Comparison of ENCODE assay signal across 18 cellular contexts in genomic region chr7:117169907-117170306, GRCh38.
A peak's percentile ranks its signal among the peaks of the same experiment; 100 is the strongest.
DNase-seq lines count a peak whose midpoint lies in the region; ATAC-seq and TF ChIP-seq lines count a peak whose summit lies in the region.
"Had no signal": no experiment of that assay in that cellular context is flagged by ENCODE, and none has a peak within 500 bp of the region (broad histone marks: within the 10 kb centered on the region; RNA-seq: fewer than 3 reads in every experiment).

No MANE protein-coding gene starts in this region.

- ATAC-seq in left lobe of liver (peak; percentile 48), psoas muscle (no peak)
- ATAC-seq: stimulated activated naive B cell treated with anti-CD40 and anti-IgM and Interleukin-4, amounts not matched to agents 10 μg/mL and 1 μg/mL and 100 μg/mL, for 72 hours had no signal

- H3K36me3 ChIP-seq in psoas muscle (ENCODE audit: insufficient read depth in 1 of 2, low read depth in 1 of 2), result peaks cover 0 to 33% of the 10 kb centered on the region in 2 donors
- H3K36me3 ChIP-seq in H7 (replicated peaks; ENCODE audit: control insufficient read depth, insufficient read depth, low read length), result no peaks in the 10 kb centered on the region

- no peaks in the 10 kb centered on the region for H3K9me3 Mint-ChIP-seq in Calu3 (ENCODE audit: low read depth, unreplicated experiment)
- H3K9me3 Mint-ChIP-seq: stimulated activated naive B cell treated with anti-CD40 and anti-IgM and Interleukin-4, amounts not matched to agents 10 μg/mL and 1 μg/mL and 100 μg/mL, for 72 hours; T-helper 2 cell treated with Interferon-gamma antibody and Interleukin-4, amounts not matched to agents 5 μg/mL and 100 μg/mL, for 36 hours had no signal

- TF ChIP-seq CTCF in Calu3 (IDR thresholded peaks at IDR 0.05; ENCODE audit: unreplicated experiment), result no peak
- no peak for TF ChIP-seq CTCF in psoas muscle (IDR thresholded peaks at IDR 0.05)

- DNase-seq in Calu3 (peak; percentile 68), NCI-H1105 (lab: John Stamatoyannopoulos, UW) (peak; percentile 65), amniotic epithelial cell (ENCODE audit: low read depth) (peak; percentile 50), left lobe of liver (ENCODE audit: low spot score) (peak; percentile 49), psoas muscle (no peak), activated T-cell treated with anti-CD3 and anti-CD28 coated beads for 4 hours (no peak), NCI-H2227 (lab: John Stamatoyannopoulos, UW; ENCODE audit: unreplicated experiment) (no peak), H7 (no peak)
- DNase-seq: amygdala; effector memory CD4-positive, alpha-beta T cell; GDM1; GOT3; NCI-H510A treated with DMSO at 0.1 percent for 48 hours; stimulated activated naive B cell treated with anti-CD40 and anti-IgM and Interleukin-4, amounts not matched to agents 10 μg/mL and 1 μg/mL and 100 μg/mL, for 72 hours had no signal

- no peaks in the 10 kb centered on the region for H3K27me3 ChIP-seq in psoas muscle (ENCODE audit: insufficient read depth in 3 of 3, low read length in 2 of 3)
- H3K27me3 ChIP-seq in H7 (ENCODE audit: control insufficient read depth, insufficient read depth, low read length), result no peaks in the 10 kb centered on the region
- H3K27me3 ChIP-seq: right atrium auricular region, vagina had no signal

- H3K4me3 Mint-ChIP-seq in Calu3 (ENCODE audit: low read depth, unreplicated experiment), result no peak overlapping the region
- H3K4me3 Mint-ChIP-seq: stimulated activated naive B cell treated with anti-CD40 and anti-IgM and Interleukin-4, amounts not matched to agents 10 μg/mL and 1 μg/mL and 100 μg/mL, for 72 hours; T-helper 2 cell treated with Interferon-gamma antibody and Interleukin-4, amounts not matched to agents 5 μg/mL and 100 μg/mL, for 36 hours had no signal

- peaks cover 31% of the 10 kb centered on the region for H3K4me1 Mint-ChIP-seq in Calu3 (ENCODE audit: low read depth, unreplicated experiment)
- H3K4me1 Mint-ChIP-seq: stimulated activated naive B cell treated with anti-CD40 and anti-IgM and Interleukin-4, amounts not matched to agents 10 μg/mL and 1 μg/mL and 100 μg/mL, for 72 hours had no signal

- intact Hi-C loops in Calu3 (cut with micrococcal nuclease; ENCODE audit: unreplicated experiment), result no loop called here
- intact Hi-C loops in psoas muscle (cut with DNase I), result no loop called here

- no peak overlapping the region for H3K27ac Mint-ChIP-seq in Calu3 (ENCODE audit: unreplicated experiment)
- H3K27ac Mint-ChIP-seq: stimulated activated naive B cell treated with anti-CD40 and anti-IgM and Interleukin-4, amounts not matched to agents 10 μg/mL and 1 μg/mL and 100 μg/mL, for 72 hours; T-helper 2 cell treated with Interferon-gamma antibody and Interleukin-4, amounts not matched to agents 5 μg/mL and 100 μg/mL, for 36 hours had no signal

- peaks cover 4% of the 10 kb centered on the region for H3K4me1 ChIP-seq in psoas muscle

- no peaks in the 10 kb centered on the region for H3K9me3 ChIP-seq in psoas muscle
- H3K9me3 ChIP-seq: right atrium auricular region, vagina had no signal

- 64 to 83% (median 65%) methylated on average over 4 of the region's 4 CpGs for WGBS in psoas muscle, 3 donors

- H3K27me3 Mint-ChIP-seq in Calu3 (ENCODE audit: unreplicated experiment), result no peaks in the 10 kb centered on the region
- H3K27me3 Mint-ChIP-seq: stimulated activated naive B cell treated with anti-CD40 and anti-IgM and Interleukin-4, amounts not matched to agents 10 μg/mL and 1 μg/mL and 100 μg/mL, for 72 hours had no signal

- BruUV-seq in Calu3 (replicated peaks; lab: Mats Ljungman, UMichigan), result no TSS peak

- H3K27ac ChIP-seq in psoas muscle, result no peak overlapping the region
- H3K27ac ChIP-seq: HL-60, vagina had no signal

- no peaks in the 10 kb centered on the region for H3K36me3 Mint-ChIP-seq in Calu3 (ENCODE audit: insufficient read depth, unreplicated experiment)
- H3K36me3 Mint-ChIP-seq: stimulated activated naive B cell treated with anti-CD40 and anti-IgM and Interleukin-4, amounts not matched to agents 10 μg/mL and 1 μg/mL and 100 μg/mL, for 72 hours had no signal

- H3K4me3 ChIP-seq in psoas muscle (no peak overlapping the region), H7 (ENCODE audit: insufficient read depth, low read depth, low read length) (no peak overlapping the region)
- H3K4me3 ChIP-seq: right atrium auricular region, vagina had no signal

- CTCF ChIA-PET in Calu3 (lab: Charles Lee), result interaction anchor here (0.6 to 0.7 kb wide), 2 partner anchors 10 to 131 kb away, joined by 3 to 4 read pairs; no protein-coding TSS in a partner anchor

Comparison
In these comparisons a context has a peak if more than half of its experiments do, and no peak if none do; other contexts are left out.
1. DNase-seq: peak in Calu3 (single experiment), NCI-H1105 (single experiment), amniotic epithelial cell (single experiment) and left lobe of liver (single experiment); none in psoas muscle (0 of 2), activated T-cell treated with anti-CD3 and anti-CD28 coated beads for 4 hours (single experiment), NCI-H2227 (single experiment) and H7 (single experiment).